Comparison of ENCODE assay signal across 13 cellular contexts in the genomic region with DNA sequence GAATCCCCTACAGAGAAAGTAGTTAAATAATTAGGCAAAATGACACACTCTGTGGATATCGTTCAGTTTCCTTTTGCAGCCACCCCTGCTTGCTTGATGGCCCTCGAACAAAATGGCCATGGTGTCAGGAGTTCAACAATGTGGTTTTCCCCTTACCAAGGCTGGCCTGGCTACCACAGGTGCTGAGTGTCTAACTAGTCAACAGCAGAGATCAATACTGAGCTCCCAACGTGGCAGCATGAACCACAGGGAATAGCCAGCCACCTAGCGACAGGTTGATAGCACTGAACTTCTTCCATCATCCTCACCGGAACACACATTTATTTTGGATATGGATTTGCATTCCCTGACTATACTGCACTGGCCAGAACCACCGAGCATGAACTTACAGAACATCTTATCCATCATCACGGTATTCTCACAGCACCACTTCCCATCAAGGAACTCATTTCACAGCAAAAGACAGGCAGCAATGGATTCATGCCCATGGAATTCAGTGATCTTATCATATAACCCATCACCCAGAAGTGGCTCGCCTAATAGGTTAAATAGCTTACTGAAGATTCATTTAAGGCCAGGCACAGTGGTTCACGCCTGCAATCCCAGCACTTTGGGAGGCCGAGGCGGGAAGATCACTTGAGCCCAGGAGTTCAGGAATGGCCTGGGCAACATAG. TPM values are rescaled to one million over a fixed set of nuclear protein-coding genes. Genes with fewer than 3 reads are reported as not detected.
DNase-seq lines count a peak whose midpoint lies in the region; ATAC-seq and TF ChIP-seq lines count a peak whose summit lies in the region.
"Had no signal": no experiment of that assay in that cellular context is flagged by ENCODE, and none has a peak within 500 bp of the region (broad histone marks: within the 10 kb centered on the region; RNA-seq: fewer than 3 reads in every experiment).

No MANE protein-coding gene starts in this region.

- peak; percentile 86 for DNase-seq in ELR (ENCODE audit: low read depth)
- DNase-seq in HT-29 (ENCODE audit: low spot score): peak; percentile 68
- DNase-seq in body of pancreas: peak; percentile 36 to 67 (median 48)
- DNase-seq in activated CD4-positive, alpha-beta memory T cell treated with anti-CD3 and anti-CD28 coated beads for 36 hours: no peak
- DNase-seq in coronary artery (ENCODE audit: low spot score): no peak
- no peak for DNase-seq in NCI-H187 treated with DMSO at 0.1 percent for 48 hours (lab: John Stamatoyannopoulos, UW)
- DNase-seq: activated B cell treated with CpG ODN at 0.5 μM for 24 hours; activated gamma-delta T cell; DMS153; naive B cell; stimulated activated naive B cell treated with anti-CD40 and anti-IgM and Interleukin-4, amounts not matched to agents 10 μg/mL and 1 μg/mL and 100 μg/mL, for 72 hours had no signal

- H3K27ac Mint-ChIP-seq in activated CD4-positive, alpha-beta memory T cell treated with anti-CD3 and anti-CD28 coated beads for 36 hours: no peak overlapping the region
- H3K27ac Mint-ChIP-seq: activated B cell treated with CpG ODN at 0.5 μM for 24 hours; naive B cell; stimulated activated naive B cell treated with anti-CD40 and anti-IgM and Interleukin-4, amounts not matched to agents 10 μg/mL and 1 μg/mL and 100 μg/mL, for 72 hours had no signal

- peaks cover 73% of the 10 kb centered on the region for H3K4me1 Mint-ChIP-seq in activated CD4-positive, alpha-beta memory T cell treated with anti-CD3 and anti-CD28 coated beads for 36 hours (ENCODE audit: low read depth)

- H3K36me3 Mint-ChIP-seq in activated CD4-positive, alpha-beta memory T cell treated with anti-CD3 and anti-CD28 coated beads for 36 hours: no peaks in the 10 kb centered on the region
- H3K36me3 Mint-ChIP-seq: naive B cell; stimulated activated naive B cell treated with anti-CD40 and anti-IgM and Interleukin-4, amounts not matched to agents 10 μg/mL and 1 μg/mL and 100 μg/mL, for 72 hours had no signal

- intact Hi-C loops in body of pancreas (cut with DNase I): no loop called here
- intact Hi-C loops in activated CD4-positive, alpha-beta memory T cell treated with anti-CD3 and anti-CD28 coated beads for 36 hours (cut with micrococcal nuclease): loop anchor here (10.0 kb wide), 2 partner anchors 683 to 1127 kb away; no protein-coding TSS in a partner anchor

- H3K4me3 ChIP-seq in body of pancreas (no peak overlapping the region), mesodermal cell (ENCODE audit: extremely low read depth, insufficient read depth, low read length, poor library complexity, severe bottlenecking) (no peak overlapping the region), coronary artery (no peak overlapping the region)

- no peaks in the 10 kb centered on the region for H3K4me1 ChIP-seq in body of pancreas
- H3K4me1 ChIP-seq in mesodermal cell (ENCODE audit: control insufficient read depth, insufficient read depth, low read length, poor library complexity, severe bottlenecking): peaks cover 22% of the 10 kb centered on the region

- H3K36me3 ChIP-seq in body of pancreas (replicated peaks in 1 of 2; ENCODE audit: insufficient read depth in 1 of 2, low read depth in 2 of 2) (no peaks in the 10 kb centered on the region), mesodermal cell (ENCODE audit: control insufficient read depth, insufficient read depth, low read length) (no peaks in the 10 kb centered on the region)

- no peaks in the 10 kb centered on the region for H3K9me3 ChIP-seq in body of pancreas
- no peaks in the 10 kb centered on the region for H3K9me3 ChIP-seq in mesodermal cell (ENCODE audit: control insufficient read depth, low read length)

- CTCF ChIA-PET in activated CD4-positive, alpha-beta memory T cell treated with anti-CD3 and anti-CD28 coated beads for 36 hours (lab: Charles Lee): interaction anchor here (1.4 kb wide), 1 partner anchor 103 kb away, joined by 3 read pairs; no protein-coding TSS in a partner anchor

- H3K4me3 Mint-ChIP-seq in activated CD4-positive, alpha-beta memory T cell treated with anti-CD3 and anti-CD28 coated beads for 36 hours: no peak overlapping the region
- H3K4me3 Mint-ChIP-seq: activated B cell treated with CpG ODN at 0.5 μM for 24 hours; naive B cell; stimulated activated naive B cell treated with anti-CD40 and anti-IgM and Interleukin-4, amounts not matched to agents 10 μg/mL and 1 μg/mL and 100 μg/mL, for 72 hours had no signal

- H3K27me3 ChIP-seq in body of pancreas: no peaks in the 10 kb centered on the region

- H3K27ac ChIP-seq in body of pancreas (no peak overlapping the region), mesodermal cell (ENCODE audit: low read depth, low read length, severe bottlenecking) (peak overlapping the region; percentile 20), coronary artery (no peak overlapping the region)
- H3K27ac ChIP-seq: RWPE1 had no signal

- WGBS in body of pancreas, 2 donors: 49 to 51% methylated on average over 11 of the region's 11 CpGs
- WGBS in mesodermal cell (ENCODE audit: insufficient coverage in 2 of 2), 2 experiments: 72 to 84% methylated on average over 9 to 11 of the region's 11 CpGs

- TF ChIP-seq CTCF in body of pancreas (IDR thresholded peaks at IDR 0.05) (peak in 4 of 7 experiments; percentile 39 to 69 (median 48)), coronary artery (IDR thresholded peaks at IDR 0.05) (no peak)

- TF ChIP-seq POLR2A in body of pancreas (IDR thresholded peaks at IDR 0.05): no peak

- ATAC-seq in body of pancreas: peak; percentile 40

- H3K27me3 Mint-ChIP-seq in activated CD4-positive, alpha-beta memory T cell treated with anti-CD3 and anti-CD28 coated beads for 36 hours: no peaks in the 10 kb centered on the region

- POLR2A ChIA-PET in activated CD4-positive, alpha-beta memory T cell treated with anti-CD3 and anti-CD28 coated beads for 36 hours (lab: Charles Lee): interaction anchor here (1.8 kb wide), 1 partner anchor 103 kb away, joined by 4 read pairs; no protein-coding TSS in a partner anchor

- H3K9me3 Mint-ChIP-seq in activated CD4-positive, alpha-beta memory T cell treated with anti-CD3 and anti-CD28 coated beads for 36 hours: no peaks in the 10 kb centered on the region
- H3K9me3 Mint-ChIP-seq: activated B cell treated with CpG ODN at 0.5 μM for 24 hours had no signal

RNA-seq across cellular contexts. Expression of a gene that starts 6.3 kb away (rescaled TPM):
- 0.18 TPM in 1 of 2 replicates, not detected in the other for total RNA-seq in HT-29 (2014; rRNA removed; shearing (Covaris generic))
- total RNA-seq in body of pancreas: under 1 TPM in 1 of 2 donors, not detected in 1; 0.52 TPM
- not detected for polyA plus RNA-seq in mesodermal cell (2013, experiment 1 of 2)
- 0.10 TPM for polyA plus RNA-seq in mesodermal cell (2013, experiment 2 of 2)
- under 1 TPM; 0.07 to 0.31 TPM for total RNA-seq in activated CD4-positive, alpha-beta memory T cell treated with anti-CD3 and anti-CD28 coated beads for 36 hours
- total RNA-seq: activated B cell treated with CpG ODN at 0.5 μM for 24 hours had no signal

Comparison
In these comparisons a context has a peak if more than half of its experiments do, and no peak if none do; other contexts are left out.
1. DNase-seq: peak in ELR (single experiment), HT-29 (single experiment) and body of pancreas (4 of 4); none in activated CD4-positive, alpha-beta memory T cell treated with anti-CD3 and anti-CD28 coated beads for 36 hours (single experiment), coronary artery (single experiment) and NCI-H187 treated with DMSO at 0.1 percent for 48 hours (single experiment).